Comparison of ENCODE assay signal across 7 cellular contexts in genomic region chr13:114143806-114144605, GRCh38. TPM values are rescaled to one million over a fixed set of nuclear protein-coding genes. Genes with fewer than 3 reads are reported as not detected.
A peak's percentile ranks its signal among the peaks of the same experiment; 100 is the strongest.
DNase-seq lines count a peak whose midpoint lies in the region; ATAC-seq, FAIRE-seq and TF ChIP-seq lines count a peak whose summit lies in the region.

No MANE protein-coding gene starts in this region.

- H3K27me3 ChIP-seq in IMR-90 (ENCODE audit: control insufficient read depth, insufficient read depth, low read length) (peaks cover 16% of the 10 kb centered on the region; the same call in 1 of the 2 replicates), neural progenitor cell (no peaks in the 10 kb centered on the region)

- H2AFZ ChIP-seq in IMR-90 (replicated peaks; ENCODE audit: low read length, poor library complexity) (peak overlapping the region; percentile 63), neural progenitor cell (replicated peaks) (no peak overlapping the region)

- no peak for TF ChIP-seq POLR2A in IMR-90 (IDR thresholded peaks at IDR 0.05; ENCODE audit: low read depth, low read length)

- H3K4me1 Mint-ChIP-seq in activated naive CD4-positive, alpha-beta T cell treated with anti-CD3 and anti-CD28 coated beads for 36 hours (ENCODE audit: low read depth), result peaks cover 40% of the 10 kb centered on the region
- H3K4me1 Mint-ChIP-seq in neural progenitor cell, result peaks cover 24% of the 10 kb centered on the region

- H3K4me2 ChIP-seq in IMR-90 (ENCODE audit: low read depth, low read length) (no peak overlapping the region), neural progenitor cell (no peak overlapping the region)

- H3K79me2 ChIP-seq in neural progenitor cell (ENCODE audit: low read depth), result no peaks in the 10 kb centered on the region

- H3K9me3 ChIP-seq in IMR-90 (ENCODE audit: control insufficient read depth, insufficient read depth, low read length), result no peaks in the 10 kb centered on the region
- no peaks in the 10 kb centered on the region for H3K9me3 ChIP-seq in neural progenitor cell (ENCODE audit: low read depth)

- dilution Hi-C loops in IMR-90 (cut with HindIII; ENCODE audit: low sequenced_read_pairs, unreplicated experiment), result no loop called here

- TF ChIP-seq CTCF in IMR-90 (conservative IDR thresholded peaks at IDR 0.05; ENCODE audit: low read depth, low read length), result no peak
- TF ChIP-seq CTCF in neural progenitor cell (IDR thresholded peaks at IDR 0.05), result peak; percentile 57
- TF ChIP-seq CTCF in D721Med (IDR thresholded peaks at IDR 0.05; ENCODE audit: insufficient read depth, missing control alignments), result no peak

- H3F3A ChIP-seq in neural progenitor cell (ENCODE audit: low read depth), result peaks cover 9% of the 10 kb centered on the region

- no peak overlapping the region for H4K5ac ChIP-seq in IMR-90 (ENCODE audit: low read depth, low read length)

- no peaks in the 10 kb centered on the region for H3K9me3 Mint-ChIP-seq in activated naive CD4-positive, alpha-beta T cell treated with anti-CD3 and anti-CD28 coated beads for 36 hours
- H3K9me3 Mint-ChIP-seq in neural progenitor cell, result no peaks in the 10 kb centered on the region

- no peak for DNase-seq in IMR-90
- peak; percentile 70 for DNase-seq in activated naive CD4-positive, alpha-beta T cell treated with anti-CD3 and anti-CD28 coated beads for 36 hours
- DNase-seq in neural progenitor cell (ENCODE audit: low spot score), result peak; percentile 76
- DNase-seq in pons (ENCODE audit: low spot score), result no peak
- DNase-seq in D721Med (ENCODE audit: insufficient read length, low spot score), result no peak
- DNase-seq in DMS79 treated with DMSO at 0.1 percent for 48 hours (lab: John Stamatoyannopoulos, UW), result no peak

- H2AK9ac ChIP-seq in IMR-90 (replicated peaks; ENCODE audit: low read depth, low read length, poor library complexity), result peak overlapping the region; percentile 25

- BruUV-seq in IMR-90 (replicated peaks; lab: Mats Ljungman, UMichigan), result no TSS peak

- peaks cover 19% of the 10 kb centered on the region for H3K9me1 ChIP-seq in IMR-90 (ENCODE audit: insufficient read depth, low read length)

- no peaks in the 10 kb centered on the region for H3K36me3 Mint-ChIP-seq in activated naive CD4-positive, alpha-beta T cell treated with anti-CD3 and anti-CD28 coated beads for 36 hours (ENCODE audit: low read depth)
- H3K36me3 Mint-ChIP-seq in neural progenitor cell, result no peaks in the 10 kb centered on the region

- H2BK5ac ChIP-seq in IMR-90 (ENCODE audit: low read depth, low read length, poor library complexity, severe bottlenecking), result no peak overlapping the region

- H2AK5ac ChIP-seq in IMR-90 (ENCODE audit: low read depth, low read length), result no peak overlapping the region; the same call in 1 of the 2 replicates

- no peak overlapping the region for H2BK20ac ChIP-seq in IMR-90 (ENCODE audit: low read depth, low read length)

- H4K91ac ChIP-seq in IMR-90 (ENCODE audit: insufficient read depth, low read depth, low read length), result no peak overlapping the region

- WGBS in IMR-90 (ENCODE audit: extremely low coverage in 2 of 2, insufficient read length in 1 of 2), 2 experiments, result 72% methylated on average over 12 of the region's 24 CpGs; no CpG with 5 or more reads in 1 of the 2 experiments

- H3K4me1 ChIP-seq in IMR-90 (ENCODE audit: control insufficient read depth, insufficient read depth, low read length) (peaks cover 8% of the 10 kb centered on the region), neural progenitor cell (no peaks in the 10 kb centered on the region)

- H3K9ac ChIP-seq in IMR-90 (ENCODE audit: low read depth, low read length), result no peak overlapping the region
- no peak overlapping the region for H3K9ac ChIP-seq in neural progenitor cell

- H3K23ac ChIP-seq in IMR-90 (ENCODE audit: low read depth, low read length), result no peak overlapping the region

- no peaks in the 10 kb centered on the region for H3K27me3 Mint-ChIP-seq in activated naive CD4-positive, alpha-beta T cell treated with anti-CD3 and anti-CD28 coated beads for 36 hours (ENCODE audit: low read depth)
- peaks cover 5% of the 10 kb centered on the region for H3K27me3 Mint-ChIP-seq in neural progenitor cell (ENCODE audit: insufficient read depth, low read depth)

- H2BK120ac ChIP-seq in IMR-90 (ENCODE audit: low read depth, low read length), result no peak overlapping the region

- POLR2A ChIA-PET in IMR-90 (lab: Charles Lee; ENCODE audit: unreplicated experiment), result no interaction called here

- CTCF ChIA-PET in IMR-90 (lab: Yijun Ruan, JAX), result no interaction called here
- CTCF ChIA-PET in activated naive CD4-positive, alpha-beta T cell treated with anti-CD3 and anti-CD28 coated beads for 36 hours (lab: Charles Lee), result interaction anchor here (1.0 to 2.7 kb wide), 4 partner anchors 9 to 82 kb away, joined by 3 to 13 read pairs (median 5); no protein-coding TSS in a partner anchor

- in situ Hi-C loops in IMR-90 (cut with MboI; ENCODE audit: low sequenced_read_pairs), result no loop called here

- H3K4ac ChIP-seq in IMR-90 (ENCODE audit: low read depth, low read length), result 0 out of 2 replicates have a peak overlapping the region, but pooled peaks have one; percentile 24

- no peak overlapping the region; a peak in 1 of 4 replicates for H4K8ac ChIP-seq in IMR-90 (ENCODE audit: low read depth in 2 of 2, low read length in 2 of 2)

- no peak overlapping the region for H3K18ac ChIP-seq in IMR-90 (ENCODE audit: low read depth, low read length)

- H3K27ac Mint-ChIP-seq in activated naive CD4-positive, alpha-beta T cell treated with anti-CD3 and anti-CD28 coated beads for 36 hours, result peak overlapping the region; percentile 54
- no peak overlapping the region for H3K27ac Mint-ChIP-seq in neural progenitor cell

- intact Hi-C loops in IMR-90 (cut with micrococcal nuclease), result no loop called here
- intact Hi-C loops in activated naive CD4-positive, alpha-beta T cell treated with anti-CD3 and anti-CD28 coated beads for 36 hours (cut with micrococcal nuclease), result loop anchor here (1.0 kb wide), 2 partner anchors 15 to 82 kb away; no protein-coding TSS in a partner anchor

- H3K14ac ChIP-seq in IMR-90 (replicated peaks; ENCODE audit: low read depth, low read length), result no peak overlapping the region

- no peak overlapping the region for H3K27ac ChIP-seq in IMR-90 (ENCODE audit: insufficient read depth, low read length)
- no peak overlapping the region for H3K27ac ChIP-seq in neural progenitor cell

- H3K36me3 ChIP-seq in IMR-90 (ENCODE audit: control insufficient read depth, insufficient read depth, low read length) (no peaks in the 10 kb centered on the region), neural progenitor cell (no peaks in the 10 kb centered on the region)

- 0 out of 4 replicates have a peak, but pooled peaks cover 0 to 5% of the 10 kb centered on the region in 2 experiments for H3K79me1 ChIP-seq in IMR-90 (ENCODE audit: low read depth in 1 of 2, low read length in 2 of 2)

- FAIRE-seq in D721Med (lab: Jason Lieb, UNC), result no peak

- no peak overlapping the region for H3K56ac ChIP-seq in IMR-90 (ENCODE audit: extremely low read depth, insufficient read depth, low read length)

- H3K4me3 ChIP-seq in IMR-90 (ENCODE audit: insufficient read depth, low read depth, low read length), result no peak overlapping the region
- no peak overlapping the region for H3K4me3 ChIP-seq in neural progenitor cell

- peak; percentile 55 for ATAC-seq in GM19455 (IDR thresholded peaks at IDR 0.05; ENCODE audit: unreplicated experiment)
- ATAC-seq in IMR-90 (ENCODE audit: low read depth), result peak; percentile 44; the same call in 1 of the 2 replicates

- 0 out of 2 replicates have a peak, but pooled peaks cover 3% of the 10 kb centered on the region for H4K20me1 ChIP-seq in IMR-90 (ENCODE audit: insufficient read depth, low read length)
- no peaks in the 10 kb centered on the region for H4K20me1 ChIP-seq in neural progenitor cell (ENCODE audit: low read depth)

- no peak overlapping the region for H2BK15ac ChIP-seq in IMR-90 (ENCODE audit: low read depth, low read length)

- TF ChIP-seq RAD21 in IMR-90 (IDR thresholded peaks at IDR 0.05; ENCODE audit: low read length), result no peak; the same call in 1 of the 2 replicates

- H3K4me3 Mint-ChIP-seq in activated naive CD4-positive, alpha-beta T cell treated with anti-CD3 and anti-CD28 coated beads for 36 hours, result no peak overlapping the region
- no peak overlapping the region for H3K4me3 Mint-ChIP-seq in neural progenitor cell

TF ChIP-seq in IMR-90, 13 proteins besides CTCF, POLR2A, EP300 and RAD21 (continues in another document):
- no peak for TF ChIP-seq NFE2L2 (IDR thresholded peaks at IDR 0.05; ENCODE audit: low read depth, low read length)
- TF ChIP-seq MAFK (IDR thresholded peaks at IDR 0.05; ENCODE audit: low read depth, low read length), result no peak
- TF ChIP-seq CEBPB (IDR thresholded peaks at IDR 0.05; ENCODE audit: low read depth, low read length), result no peak
- TF ChIP-seq USF2 (IDR thresholded peaks at IDR 0.05; ENCODE audit: low read depth, low read length), result no peak
- no peak for TF ChIP-seq CHD1 (IDR thresholded peaks at IDR 0.05; ENCODE audit: low read depth, low read length)
- TF ChIP-seq BHLHE40 (IDR thresholded peaks at IDR 0.05; ENCODE audit: low read depth, low read length), result no peak
- TF ChIP-seq MAZ (IDR thresholded peaks at IDR 0.05; ENCODE audit: borderline replicate concordance, low read depth, low read length), result no peak
- TF ChIP-seq RCOR1 (IDR thresholded peaks at IDR 0.05; ENCODE audit: insufficient replicate concordance, low read length), result no peak

RNA-seq across cellular contexts. Expression of gene RASA3, which starts 11.6 kb away (rescaled TPM):
- total RNA-seq in IMR-90 (2012; rRNA removed) (21.0 and 22.8 TPM in 2 replicates), neural progenitor cell (ENCODE audit: low replicate concordance) (2.9 and 6.0 TPM in 2 replicates)
- 31.0 and 31.4 TPM in 2 replicates for polyA plus RNA-seq in IMR-90 (2012; rRNA removed)
- 22.9 and 29.5 TPM in 2 replicates for polyA plus RNA-seq in IMR-90 (2012; cell fraction: cytosol; rRNA removed)
- 48.4 and 48.8 TPM in 2 replicates for polyA plus RNA-seq in IMR-90 (2012; cell fraction: nucleus; rRNA removed; ENCODE audit: low replicate concordance)
- total RNA-seq in activated naive CD4-positive, alpha-beta T cell treated with anti-CD3 and anti-CD28 coated beads for 36 hours, result 10 to 100 TPM; 48.3 to 48.8 TPM

RNA-seq across cellular contexts. Expression of gene CFAP97D2, which starts 35.1 kb away (rescaled TPM):
- not detected in 2 replicates for total RNA-seq in IMR-90 (2012; rRNA removed)
- not detected in 2 replicates for polyA plus RNA-seq in IMR-90 (2012; rRNA removed)
- not detected in 2 replicates for polyA plus RNA-seq in IMR-90 (2012; cell fraction: cytosol; rRNA removed)
- not detected in 2 replicates for polyA plus RNA-seq in IMR-90 (2012; cell fraction: nucleus; rRNA removed; ENCODE audit: low replicate concordance)
- under 1 TPM in 1 of 2 experiments, not detected in 1; 0.17 TPM for total RNA-seq in activated naive CD4-positive, alpha-beta T cell treated with anti-CD3 and anti-CD28 coated beads for 36 hours
- not detected in 2 replicates for total RNA-seq in neural progenitor cell (ENCODE audit: low replicate concordance)

Comparison
In these comparisons a context has a peak if more than half of its experiments do, and no peak if none do; other contexts are left out.
1. DNase-seq: peak in activated naive CD4-positive, alpha-beta T cell treated with anti-CD3 and anti-CD28 coated beads for 36 hours (single experiment) and neural progenitor cell (single experiment); none in IMR-90 (single experiment), pons (single experiment), D721Med (single experiment) and DMS79 treated with DMSO at 0.1 percent for 48 hours (single experiment).